Comparison of ENCODE assay signal across 10 cellular contexts in genomic region chr1:202162049-202162417, GRCh38. TPM values are rescaled to one million over a fixed set of nuclear protein-coding genes. Genes with fewer than 3 reads are reported as not detected.
DNase-seq lines count a peak whose midpoint lies in the region; ATAC-seq and TF ChIP-seq lines count a peak whose summit lies in the region.
"Had no signal": no experiment of that assay in that cellular context is flagged by ENCODE, and none has a peak within 500 bp of the region (broad histone marks: within the 10 kb centered on the region; RNA-seq: fewer than 3 reads in every experiment).

No MANE protein-coding gene starts in this region.

- H3K9me3 Mint-ChIP-seq in CD8-positive, alpha-beta T cell: no peaks in the 10 kb centered on the region

- intact Hi-C loops in CD8-positive, alpha-beta T cell (cut with DNase I, micrococcal nuclease): loop anchor here in 1 of 2 experiments (10.0 kb wide), 2 partner anchors 653 to 843 kb away; partner anchors contain the start of genes PCAT6 and TMEM183A
- intact Hi-C loops in mucosa of descending colon (cut with DNase I, micrococcal nuclease): no loop called here

- peak overlapping the region; percentile 67 for H3K27ac Mint-ChIP-seq in CD8-positive, alpha-beta T cell

- H3K36me3 ChIP-seq in CD8-positive, alpha-beta T cell (ENCODE audit: insufficient read depth, low read length): peaks cover 6% of the 10 kb centered on the region
- no peaks in the 10 kb centered on the region for H3K36me3 ChIP-seq in mucosa of descending colon (ENCODE audit: low read depth)

- peak overlapping the region; percentile 66 for H3K4me3 ChIP-seq in CD8-positive, alpha-beta T cell (ENCODE audit: low read depth, low read length)
- no peak overlapping the region for H3K4me3 ChIP-seq in mucosa of descending colon

- DNase-seq in CD8-positive, alpha-beta T cell: peak in 4 of 7 experiments; percentile 34 to 62 (median 58)
- peak; percentile 94 for DNase-seq in KG1 (lab: John Stamatoyannopoulos, UW)
- peak; percentile 84 for DNase-seq in activated CD8-positive, alpha-beta memory T cell treated with anti-CD3 and anti-CD28 coated beads for 24 hours
- peak in 2 of 3 donors; percentile 42 to 75 for DNase-seq in mucosa of descending colon
- no peak for DNase-seq in DMS153 (lab: John Stamatoyannopoulos, UW)
- DNase-seq in mesenteric fat pad (ENCODE audit: low spot score): no peak
- DNase-seq: cerebellar nuclear complex had no signal

- peaks cover 87% of the 10 kb centered on the region for H3K4me1 ChIP-seq in CD8-positive, alpha-beta T cell (ENCODE audit: insufficient read depth, low read length)
- H3K4me1 ChIP-seq in mucosa of descending colon (ENCODE audit: low read depth): peaks cover 3% of the 10 kb centered on the region

- CTCF ChIA-PET in CD8-positive, alpha-beta T cell (lab: Charles Lee): interaction anchor here (2.4 to 4.4 kb wide), 3 partner anchors 12 to 27 kb away, joined by 13 to 24 read pairs (median 22); no protein-coding TSS in a partner anchor

- no peaks in the 10 kb centered on the region for H3K27me3 ChIP-seq in CD8-positive, alpha-beta T cell (ENCODE audit: insufficient read depth, low read length)

- no peaks in the 10 kb centered on the region for H3K9me3 ChIP-seq in CD8-positive, alpha-beta T cell (ENCODE audit: low read length)
- no peaks in the 10 kb centered on the region for H3K9me3 ChIP-seq in mucosa of descending colon

- H3K27ac ChIP-seq in CD8-positive, alpha-beta T cell (ENCODE audit: low read depth, low read length): no peak overlapping the region
- H3K27ac ChIP-seq: C4-2B had no signal

- no peak for TF ChIP-seq CTCF in CD8-positive, alpha-beta T cell (IDR thresholded peaks at IDR 0.05)
- TF ChIP-seq CTCF in mucosa of descending colon (IDR thresholded peaks at IDR 0.05): no peak

- H3K4me1 Mint-ChIP-seq in CD8-positive, alpha-beta T cell (ENCODE audit: low read depth): peaks cover 73% of the 10 kb centered on the region

- POLR2A ChIA-PET in CD8-positive, alpha-beta T cell (lab: Charles Lee): interaction anchor here (1.1 kb wide), 1 partner anchor 16 kb away, joined by 3 read pairs; no protein-coding TSS in a partner anchor

- ATAC-seq in CD8-positive, alpha-beta T cell: peak; percentile 10
- ATAC-seq in mucosa of descending colon (peak; percentile 47), HG03039 (IDR thresholded peaks at IDR 0.05; ENCODE audit: unreplicated experiment) (no peak), GM18517 (IDR thresholded peaks at IDR 0.05; ENCODE audit: unreplicated experiment) (no peak)

- H3K36me3 Mint-ChIP-seq in CD8-positive, alpha-beta T cell: peaks cover 15% of the 10 kb centered on the region

- H3K4me3 Mint-ChIP-seq in CD8-positive, alpha-beta T cell: peak overlapping the region; percentile 70

- no peaks in the 10 kb centered on the region for H3K27me3 Mint-ChIP-seq in CD8-positive, alpha-beta T cell (ENCODE audit: low read depth)

RNA-seq across cellular contexts. Expression of gene PTPN7, which starts 1.6 kb away (rescaled TPM):
- 100 to 1,000 TPM; 106 to 108 TPM for total RNA-seq in CD8-positive, alpha-beta T cell
- 1 to 10 TPM; 5.0 to 6.3 (median 6.1) TPM for total RNA-seq in mucosa of descending colon
- 3.0 TPM for total RNA-seq in mesenteric fat pad

RNA-seq across cellular contexts. Expression of gene ARL8A, which starts 17.5 kb away (rescaled TPM):
- 10 to 100 TPM; 58.4 to 64.2 TPM for total RNA-seq in CD8-positive, alpha-beta T cell
- total RNA-seq in mucosa of descending colon (10 to 100 TPM; 36.3 to 69.6 (median 41.2) TPM), mesenteric fat pad (106 TPM)

RNA-seq across cellular contexts. Expression of gene LGR6, which starts 31.6 kb away (rescaled TPM):
- total RNA-seq in CD8-positive, alpha-beta T cell: 1 to 10 TPM; 1.7 to 1.9 TPM
- 1 to 10 TPM in 2 of 3 donors, under 1 TPM in 1; 0.66 to 4.2 (median 1.3) TPM for total RNA-seq in mucosa of descending colon
- 0.35 TPM for total RNA-seq in mesenteric fat pad

RNA-seq across cellular contexts. Expression of gene GPR37L1, which starts 39.3 kb away (rescaled TPM):
- total RNA-seq in CD8-positive, alpha-beta T cell: not detected
- total RNA-seq in mucosa of descending colon: 1 to 10 TPM; 2.4 to 3.5 (median 2.9) TPM
- not detected for total RNA-seq in mesenteric fat pad

Comparison
In these comparisons a context has a peak if more than half of its experiments do, and no peak if none do; other contexts are left out.
1. ATAC-seq: peak in CD8-positive, alpha-beta T cell (single experiment) and mucosa of descending colon (single experiment); none in HG03039 (single experiment) and GM18517 (single experiment).
2. DNase-seq: peak in CD8-positive, alpha-beta T cell (4 of 7), KG1 (single experiment), activated CD8-positive, alpha-beta memory T cell treated with anti-CD3 and anti-CD28 coated beads for 24 hours (single experiment) and mucosa of descending colon (2 of 3); none in DMS153 (single experiment) and mesenteric fat pad (single experiment).
3. RNA of gene PTPN7, which starts 1.6 kb away (total RNA-seq): 106 to 108 TPM in CD8-positive, alpha-beta T cell; 5.0 to 6.3 TPM in mucosa of descending colon and 3.0 TPM in mesenteric fat pad (single experiment); every median in the first group is over 10 times any median in the second.